ENCODE assay signal across 8 cellular contexts in the genomic region with DNA sequence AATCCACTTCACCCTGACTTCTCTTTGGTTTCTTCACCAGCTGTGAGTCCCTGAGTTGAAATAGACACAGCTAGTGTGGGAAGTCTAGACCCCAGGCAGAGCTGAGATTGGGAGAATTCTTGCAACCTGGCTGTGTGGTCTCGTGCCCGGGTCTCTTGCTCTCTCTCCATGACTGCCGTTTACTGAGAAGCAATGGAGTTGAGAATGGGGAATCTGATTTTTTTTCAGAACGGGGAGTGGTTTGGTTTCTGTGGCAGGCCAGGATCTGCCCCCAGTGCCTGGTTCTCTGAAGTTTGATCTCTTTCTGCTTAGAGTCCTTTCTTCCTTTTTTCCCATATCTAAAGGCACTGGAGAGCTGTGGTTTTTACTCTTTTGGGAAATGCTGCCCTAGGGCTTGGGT. TPM values are rescaled to one million over a fixed set of nuclear protein-coding genes. Genes with fewer than 3 reads are reported as not detected.
A peak's percentile ranks its signal among the peaks of the same experiment; 100 is the strongest.
DNase-seq lines count a peak whose midpoint lies in the region; ATAC-seq, FAIRE-seq and TF ChIP-seq lines count a peak whose summit lies in the region.

No MANE protein-coding gene starts in this region.

- BruUV-seq in K562 (replicated peaks; lab: Mats Ljungman, UMichigan), result no TSS peak

- POLR2A ChIA-PET in K562 (lab: Yijun Ruan, JAX), result interaction anchor here (0.9 to 3.5 kb wide), 9 partner anchors 13 to 207 kb away, joined by 3 to 17 read pairs (median 5); a partner anchor contains a TSS

- peak overlapping the region; percentile 65; the same call in 1 of the 2 replicates for H3K4me3 ChIP-seq in HL-60 (replicated peaks; ENCODE audit: insufficient read depth, low read length)
- peak overlapping the region; percentile 49 for H3K4me3 ChIP-seq in K562

- TF ChIP-seq POLR2A in K562 (conservative IDR thresholded peaks at IDR 0.05), result no peak

- ATAC-seq in K562 (no peak), HG02610 (IDR thresholded peaks at IDR 0.05; ENCODE audit: unreplicated experiment) (no peak), GM21737 (IDR thresholded peaks at IDR 0.05; ENCODE audit: unreplicated experiment) (no peak)

- in situ Hi-C loops in K562 (cut with MboI), result no loop called here

- peak overlapping the region; percentile 86 for H3K4me2 ChIP-seq in K562 (ENCODE audit: insufficient read depth, low read length)

- no peak for TF ChIP-seq EP300 in K562 (IDR thresholded peaks at IDR 0.05; ENCODE audit: low read length)

- peaks cover 24 to 38% of the 10 kb centered on the region in 2 experiments for H3K4me1 ChIP-seq in K562 (replicated peaks in 1 of 2; ENCODE audit: control insufficient read depth in 2 of 2, insufficient read depth in 2 of 2, low read length in 2 of 2)

- CTCF ChIA-PET in K562 (lab: Yijun Ruan, JAX; ENCODE audit: low intra/inter-chr PET ratio), result interaction anchor here (1.9 to 2.9 kb wide), 2 partner anchors 25 to 46 kb away, joined by 5 to 12 read pairs; no protein-coding TSS in a partner anchor

- intact Hi-C loops in K562 (cut with micrococcal nuclease), result no loop called here

- peak; percentile 29 for FAIRE-seq in K562 (lab: Jason Lieb, UNC)

- H2AFZ ChIP-seq in K562 (ENCODE audit: low read depth, low read length), result 0 out of 2 replicates have a peak overlapping the region, but pooled peaks have one; percentile 76

- H3K36me3 ChIP-seq in K562 (ENCODE audit: control insufficient read depth, insufficient read depth, low read length), result peaks cover 22% of the 10 kb centered on the region

- H3K79me2 ChIP-seq in K562 (ENCODE audit: control insufficient read depth, insufficient read depth, low read length), result peaks cover 18% of the 10 kb centered on the region

- TF ChIP-seq CTCF in HL-60 (IDR thresholded peaks at IDR 0.05; ENCODE audit: insufficient read depth, low read length), result no peak
- TF ChIP-seq CTCF in K562 (IDR thresholded peaks at IDR 0.05 in 2 of 3, conservative IDR thresholded peaks at IDR 0.05 in 1 of 3; ENCODE audit: insufficient read depth in 2 of 3, low read depth in 1 of 3, low read length in 3 of 3), result no peak

- H3K9me1 ChIP-seq in K562 (ENCODE audit: control insufficient read depth, insufficient read depth, low read length), result no peaks in the 10 kb centered on the region

- H3K27ac ChIP-seq in HL-60 (replicated peaks) (no peak overlapping the region), K562 (ENCODE audit: extremely low read depth, low read depth, low read length) (peak overlapping the region; percentile 67; the same call in 1 of the 3 replicates)

- H3K9ac ChIP-seq in K562 (ENCODE audit: insufficient read depth in 1 of 2, low read depth in 2 of 2, low read length in 2 of 2), result peak overlapping the region; percentile 69 to 91; a peak in 3 of 4 replicates

- H3K27me3 ChIP-seq in HL-60 (ENCODE audit: insufficient read depth, poor library complexity, severe bottlenecking) (no peaks in the 10 kb centered on the region), K562 (ENCODE audit: control insufficient read depth in 2 of 2, insufficient read depth in 2 of 2, low read length in 2 of 2) (no peaks in the 10 kb centered on the region)

- TF ChIP-seq RAD21 in K562 (CRISPR knock-in tag; conservative IDR thresholded peaks at IDR 0.05 in 1 of 2, IDR thresholded peaks at IDR 0.05 in 1 of 2), result no peak

- no peaks in the 10 kb centered on the region for H4K20me1 ChIP-seq in K562 (replicated peaks; ENCODE audit: control insufficient read depth, insufficient read depth, low read length)

- no peaks in the 10 kb centered on the region for H3K9me3 ChIP-seq in K562 (replicated peaks; ENCODE audit: control insufficient read depth, insufficient read depth, low read depth, low read length)

- DNase-seq in AG08396 (ENCODE audit: low spot score) (peak; percentile 43), HL-60 (ENCODE audit: low read depth in 1 of 2, low spot score in 1 of 2) (peak in 1 of 2 experiments; percentile 9), K562 (ENCODE audit: extremely low read depth in 1 of 4, low spot score in 3 of 4) (peak in 1 of 4 experiments; percentile 23), mesenteric fat pad (ENCODE audit: low spot score) (peak; percentile 33), NAMALWA (ENCODE audit: low spot score) (no peak), kidney glomerular epithelial cell (lab: John Stamatoyannopoulos, UW) (no peak)

- WGBS in K562 (ENCODE audit: insufficient coverage, low coverage, missing lambda C conversion rate), result 20% methylated on average over 4 of the region's 4 CpGs

RNA-seq across cellular contexts. Expression of a gene that starts 1.5 kb away (rescaled TPM):
- 140 and 344 TPM in 2 replicates for total RNA-seq in K562 (2011; cell fraction: chromatin; rRNA removed; ENCODE audit: low replicate concordance)
- total RNA-seq in K562 (2011; cell fraction: nucleolus; rRNA removed), result 167 and 174 TPM in 2 replicates
- 143 and 150 TPM in 2 replicates for total RNA-seq in K562 (2011; cell fraction: nucleoplasm; rRNA removed)
- 5.9 and 7.1 TPM in 2 replicates for total RNA-seq in K562 (2014; rRNA removed)
- total RNA-seq in K562 (2014; rRNA removed; fragmentation: Illumina TruSeq; extraction: Trizol), result 4.4 and 6.5 TPM in 2 replicates
- total RNA-seq in K562 (2015; rRNA removed; fragmentation: Illumina TruSeq; extraction: Trizol), result 6.1 and 7.0 TPM in 2 replicates
- total RNA-seq in K562 (2021), result 17.7 and 20.2 TPM in 2 replicates
- 11.5 and 21.7 TPM in 2 replicates for polyA plus RNA-seq in K562 (2011; rRNA removed)
- polyA plus RNA-seq in K562 (2011; cell fraction: cytosol; rRNA removed), result 11.6 and 15.7 TPM in 2 replicates
- 117 and 144 TPM in 2 replicates for polyA plus RNA-seq in K562 (2011; cell fraction: nucleus; rRNA removed)
- 15.7 and 22.6 TPM in 2 replicates for polyA plus RNA-seq in K562 (2012)
- polyA plus RNA-seq in K562 (2014; fragmentation: Illumina TruSeq; extraction: Trizol), result 14.4 and 15.6 TPM in 2 replicates
- 1 to 10 TPM; 2.4 to 3.6 TPM for polyA plus RNA-seq in K562 (2014; fragmentation: Nextera tagmentation; extraction: Ambion mirVana)
- 14.1 and 22.2 TPM in 2 replicates for polyA plus RNA-seq in K562 (2014; rRNA removed)
- polyA minus RNA-seq in K562 (2011; rRNA and poly(A)+ RNA removed), result 16.3 and 17.1 TPM in 2 replicates
- polyA minus RNA-seq in K562 (2011; cell fraction: cytosol; rRNA and poly(A)+ RNA removed), result 14.1 and 17.0 TPM in 2 replicates
- polyA minus RNA-seq in K562 (2011; cell fraction: nucleus; rRNA and poly(A)+ RNA removed), result 32.9 and 48.4 TPM in 2 replicates
- 226 TPM for total RNA-seq in mesenteric fat pad

RNA-seq across cellular contexts. Expression of a gene that starts 19.1 kb away (rescaled TPM):
- total RNA-seq in K562 (2011; cell fraction: chromatin; rRNA removed; ENCODE audit: low replicate concordance), result 19.3 and 31.5 TPM in 2 replicates
- 15.1 and 17.0 TPM in 2 replicates for total RNA-seq in K562 (2011; cell fraction: nucleolus; rRNA removed)
- total RNA-seq in K562 (2011; cell fraction: nucleoplasm; rRNA removed), result 12.9 and 14.2 TPM in 2 replicates
- 0.95 and 1.3 TPM in 2 replicates for total RNA-seq in K562 (2014; rRNA removed)
- total RNA-seq in K562 (2014; rRNA removed; fragmentation: Illumina TruSeq; extraction: Trizol), result 1.1 and 1.4 TPM in 2 replicates
- 0.87 and 1.2 TPM in 2 replicates for total RNA-seq in K562 (2015; rRNA removed; fragmentation: Illumina TruSeq; extraction: Trizol)
- total RNA-seq in K562 (2021), result 3.5 and 3.6 TPM in 2 replicates
- polyA plus RNA-seq in K562 (2011; rRNA removed), result 3.0 and 3.1 TPM in 2 replicates
- polyA plus RNA-seq in K562 (2011; cell fraction: cytosol; rRNA removed), result 1.3 and 1.4 TPM in 2 replicates
- polyA plus RNA-seq in K562 (2011; cell fraction: nucleus; rRNA removed), result 22.1 and 23.9 TPM in 2 replicates
- polyA plus RNA-seq in K562 (2012), result 2.5 and 5.8 TPM in 2 replicates
- polyA plus RNA-seq in K562 (2014; fragmentation: Illumina TruSeq; extraction: Trizol), result 2.4 and 2.8 TPM in 2 replicates
- polyA plus RNA-seq in K562 (2014; fragmentation: Nextera tagmentation; extraction: Ambion mirVana), result under 1 TPM; 0.21 to 0.56 TPM
- 3.2 and 4.9 TPM in 2 replicates for polyA plus RNA-seq in K562 (2014; rRNA removed)
- polyA minus RNA-seq in K562 (2011; rRNA and poly(A)+ RNA removed), result 1.7 and 2.7 TPM in 2 replicates
- 2.0 TPM in 1 of 2 replicates, not detected in the other for polyA minus RNA-seq in K562 (2011; cell fraction: cytosol; rRNA and poly(A)+ RNA removed)
- polyA minus RNA-seq in K562 (2011; cell fraction: nucleus; rRNA and poly(A)+ RNA removed), result 3.2 and 3.3 TPM in 2 replicates
- total RNA-seq in mesenteric fat pad, result 923 TPM

RNA-seq across cellular contexts. Expression of a gene that starts 35.9 kb away (rescaled TPM):
- total RNA-seq in K562 (2011; cell fraction: chromatin; rRNA removed; ENCODE audit: low replicate concordance), result 47.5 and 78.4 TPM in 2 replicates
- 27.7 and 27.9 TPM in 2 replicates for total RNA-seq in K562 (2011; cell fraction: nucleolus; rRNA removed)
- total RNA-seq in K562 (2011; cell fraction: nucleoplasm; rRNA removed), result 55.0 and 89.9 TPM in 2 replicates
- total RNA-seq in K562 (2014; rRNA removed) (61.0 and 64.9 TPM in 2 replicates), K562 (2014; rRNA removed; fragmentation: Illumina TruSeq; extraction: Trizol) (94.7 and 109 TPM in 2 replicates), K562 (2015; rRNA removed; fragmentation: Illumina TruSeq; extraction: Trizol) (70.4 and 74.2 TPM in 2 replicates), K562 (2021) (82.3 and 90.2 TPM in 2 replicates), mesenteric fat pad (110 TPM)
- polyA plus RNA-seq in K562 (2011; rRNA removed) (43.3 and 55.3 TPM in 2 replicates), K562 (2014; fragmentation: Illumina TruSeq; extraction: Trizol) (38.0 and 39.3 TPM in 2 replicates), K562 (2014; fragmentation: Nextera tagmentation; extraction: Ambion mirVana) (10 to 100 TPM; 27.8 to 81.6 TPM), K562 (2014; rRNA removed) (34.5 and 36.4 TPM in 2 replicates)
- polyA plus RNA-seq in K562 (2011; cell fraction: cytosol; rRNA removed), result 31.2 and 34.2 TPM in 2 replicates
- polyA plus RNA-seq in K562 (2011; cell fraction: nucleus; rRNA removed), result 17.3 and 17.8 TPM in 2 replicates
- 28.3 and 30.4 TPM in 2 replicates for polyA plus RNA-seq in K562 (2012)
- polyA minus RNA-seq in K562 (2011; rRNA and poly(A)+ RNA removed), result 203 and 224 TPM in 2 replicates
- polyA minus RNA-seq in K562 (2011; cell fraction: cytosol; rRNA and poly(A)+ RNA removed), result 49.4 and 74.5 TPM in 2 replicates
- polyA minus RNA-seq in K562 (2011; cell fraction: nucleus; rRNA and poly(A)+ RNA removed), result 15.5 and 22.9 TPM in 2 replicates

RNA-seq across cellular contexts. Expression of a gene that starts 51.9 kb away (rescaled TPM):
- total RNA-seq in K562 (2011; cell fraction: chromatin; rRNA removed; ENCODE audit: low replicate concordance), result 109 and 170 TPM in 2 replicates
- 70.1 and 82.7 TPM in 2 replicates for total RNA-seq in K562 (2011; cell fraction: nucleolus; rRNA removed)
- total RNA-seq in K562 (2011; cell fraction: nucleoplasm; rRNA removed), result 95.3 and 149 TPM in 2 replicates
- 15.2 and 20.8 TPM in 2 replicates for total RNA-seq in K562 (2014; rRNA removed)
- total RNA-seq in K562 (2014; rRNA removed; fragmentation: Illumina TruSeq; extraction: Trizol), result 15.2 and 15.6 TPM in 2 replicates
- 16.7 and 18.2 TPM in 2 replicates for total RNA-seq in K562 (2015; rRNA removed; fragmentation: Illumina TruSeq; extraction: Trizol)
- total RNA-seq in K562 (2021), result 29.2 and 30.4 TPM in 2 replicates
- 14.9 and 15.6 TPM in 2 replicates for polyA plus RNA-seq in K562 (2011; rRNA removed)
- 12.6 and 18.1 TPM in 2 replicates for polyA plus RNA-seq in K562 (2011; cell fraction: cytosol; rRNA removed)
- 52.6 and 75.4 TPM in 2 replicates for polyA plus RNA-seq in K562 (2011; cell fraction: nucleus; rRNA removed)
- 14.7 and 15.3 TPM in 2 replicates for polyA plus RNA-seq in K562 (2012)
- polyA plus RNA-seq in K562 (2014; fragmentation: Illumina TruSeq; extraction: Trizol), result 19.9 and 22.1 TPM in 2 replicates
- 1 to 10 TPM; 3.1 to 3.9 TPM for polyA plus RNA-seq in K562 (2014; fragmentation: Nextera tagmentation; extraction: Ambion mirVana)
- 25.3 and 27.7 TPM in 2 replicates for polyA plus RNA-seq in K562 (2014; rRNA removed)
- polyA minus RNA-seq in K562 (2011; rRNA and poly(A)+ RNA removed), result 14.8 and 19.1 TPM in 2 replicates
- polyA minus RNA-seq in K562 (2011; cell fraction: cytosol; rRNA and poly(A)+ RNA removed), result 10.0 and 10.3 TPM in 2 replicates
- 21.3 and 21.8 TPM in 2 replicates for polyA minus RNA-seq in K562 (2011; cell fraction: nucleus; rRNA and poly(A)+ RNA removed)
- total RNA-seq in mesenteric fat pad, result 68.1 TPM

RNA-seq across cellular contexts. Expression of a gene that starts 52.5 kb away (rescaled TPM):
- 50.5 and 69.2 TPM in 2 replicates for total RNA-seq in K562 (2011; cell fraction: chromatin; rRNA removed; ENCODE audit: low replicate concordance)
- 27.5 and 29.7 TPM in 2 replicates for total RNA-seq in K562 (2011; cell fraction: nucleolus; rRNA removed)
- total RNA-seq in K562 (2011; cell fraction: nucleoplasm; rRNA removed), result 50.4 and 53.5 TPM in 2 replicates
- total RNA-seq in K562 (2014; rRNA removed) (6.6 and 10.1 TPM in 2 replicates), K562 (2014; rRNA removed; fragmentation: Illumina TruSeq; extraction: Trizol) (11.9 and 13.5 TPM in 2 replicates), K562 (2015; rRNA removed; fragmentation: Illumina TruSeq; extraction: Trizol) (9.5 and 10.2 TPM in 2 replicates), K562 (2021) (22.3 and 24.8 TPM in 2 replicates), mesenteric fat pad (21.9 TPM)
- polyA plus RNA-seq in K562 (2011; rRNA removed) (12.6 and 18.0 TPM in 2 replicates), K562 (2014; fragmentation: Illumina TruSeq; extraction: Trizol) (20.2 and 22.7 TPM in 2 replicates), K562 (2014; fragmentation: Nextera tagmentation; extraction: Ambion mirVana) (1 to 10 TPM; 6.6 to 7.4 TPM), K562 (2014; rRNA removed) (11.6 and 12.1 TPM in 2 replicates)
- polyA plus RNA-seq in K562 (2011; cell fraction: cytosol; rRNA removed), result 12.9 and 16.7 TPM in 2 replicates
- 28.9 and 44.6 TPM in 2 replicates for polyA plus RNA-seq in K562 (2011; cell fraction: nucleus; rRNA removed)
- polyA plus RNA-seq in K562 (2012), result 12.9 and 16.1 TPM in 2 replicates
- polyA minus RNA-seq in K562 (2011; rRNA and poly(A)+ RNA removed), result 22.6 and 29.9 TPM in 2 replicates
- 14.1 and 26.8 TPM in 2 replicates for polyA minus RNA-seq in K562 (2011; cell fraction: cytosol; rRNA and poly(A)+ RNA removed)
- polyA minus RNA-seq in K562 (2011; cell fraction: nucleus; rRNA and poly(A)+ RNA removed), result 17.6 and 23.9 TPM in 2 replicates

Comparison
In these comparisons a context has a peak if more than half of its experiments do, and no peak if none do; other contexts are left out.
1. DNase-seq: peak in AG08396 (single experiment) and mesenteric fat pad (single experiment); none in NAMALWA (single experiment) and kidney glomerular epithelial cell (single experiment).
2. RNA of a gene that starts 19.1 kb away (total RNA-seq): 923 TPM in mesenteric fat pad (single experiment); 0.87 to 31.5 TPM in K562; every median in the first group is over 10 times any median in the second.